9 cellular contexts compared by ENCODE assay signal in the genomic region with DNA sequence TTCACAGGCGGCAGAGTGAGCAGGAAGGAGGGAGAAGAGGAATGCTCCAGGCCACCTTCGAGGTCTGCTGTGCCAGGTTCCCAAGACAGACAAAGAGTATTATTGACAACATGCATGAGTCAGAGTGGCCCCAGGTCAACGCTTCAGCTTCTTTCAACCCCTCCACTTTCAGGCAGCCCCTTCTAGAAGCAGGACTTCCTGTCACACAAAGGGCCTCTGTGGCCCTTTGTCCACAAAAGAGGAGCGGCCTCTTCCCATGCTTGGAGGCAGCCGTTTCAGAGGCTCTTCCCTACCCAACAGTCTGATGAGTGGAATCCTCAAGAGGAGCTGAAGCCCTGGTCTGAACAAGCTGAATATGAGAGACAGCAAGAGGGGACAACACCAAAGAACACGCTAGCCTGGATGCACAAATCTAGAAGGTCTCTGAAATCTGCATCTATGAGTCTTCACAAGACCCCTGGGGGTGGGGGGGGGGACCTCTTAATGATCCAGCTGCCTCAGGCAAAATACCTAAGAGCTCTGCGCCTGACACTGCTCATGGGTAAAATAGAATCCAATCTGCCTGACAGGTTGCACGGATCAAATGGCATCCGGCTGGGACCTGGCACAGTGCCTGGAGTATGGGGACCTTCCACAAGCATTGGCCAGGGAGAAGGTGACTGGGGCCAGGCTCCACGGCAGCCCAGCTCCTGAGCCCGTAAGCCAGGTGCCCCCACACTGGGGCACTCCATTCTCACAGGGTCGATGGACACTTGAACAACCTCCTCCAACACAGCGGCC.
DNase-seq lines count a peak whose midpoint lies in the region; ATAC-seq, FAIRE-seq and TF ChIP-seq lines count a peak whose summit lies in the region.
"Had no signal": no experiment of that assay in that cellular context is flagged by ENCODE, and none has a peak within 500 bp of the region (broad histone marks: within the 10 kb centered on the region; RNA-seq: fewer than 3 reads in every experiment).

No MANE protein-coding gene starts in this region.

- ATAC-seq in gastroesophageal sphincter (no peak), GM21526 (IDR thresholded peaks at IDR 0.05; ENCODE audit: low FRiP score, unreplicated experiment) (no peak), HG02678 (IDR thresholded peaks at IDR 0.05; ENCODE audit: unreplicated experiment) (no peak)
- no peak for ATAC-seq in activated T-cell treated with anti-CD3 and anti-CD28 coated beads, Interleukin-2, amount 50 U/mL, for 4 hours

- DNase-seq in GM12892 (ENCODE audit: insufficient read length), result no peak
- peak; percentile 58 for DNase-seq in NCI-H748 (lab: John Stamatoyannopoulos, UW; ENCODE audit: unreplicated experiment)
- DNase-seq in renal cortical epithelial cell (ENCODE audit: low read depth), result peak; percentile 80
- no peak for DNase-seq in activated T-cell treated with anti-CD3 and anti-CD28 coated beads, Interleukin-2, amount 50 U/mL, for 4 hours
- DNase-seq in activated CD4-positive, alpha-beta T cell treated with anti-CD3 and anti-CD28 coated beads for 1 hour, result no peak

- no peak for TF ChIP-seq CTCF in gastroesophageal sphincter (IDR thresholded peaks at IDR 0.05)

- TF ChIP-seq POLR2A in GM12892 (IDR thresholded peaks at IDR 0.05; ENCODE audit: low read depth, low read length) (no peak), gastroesophageal sphincter (IDR thresholded peaks at IDR 0.05) (no peak)

- H3K27me3 ChIP-seq in gastroesophageal sphincter, result no peaks in the 10 kb centered on the region
- H3K27me3 ChIP-seq: Peyer's patch had no signal

- peak overlapping the region in 3 of 4 donors; percentile 66 to 70 (median 70) for H3K27ac ChIP-seq in gastroesophageal sphincter

- no peaks in the 10 kb centered on the region for H3K9me3 Mint-ChIP-seq in activated T-cell treated with anti-CD3 and anti-CD28 coated beads, Interleukin-2, amount 50 U/mL, for 4 hours

- H3K36me3 ChIP-seq in gastroesophageal sphincter, result no peaks in the 10 kb centered on the region
- H3K36me3 ChIP-seq: Peyer's patch had no signal

- no peaks in the 10 kb centered on the region for H3K9me3 ChIP-seq in gastroesophageal sphincter
- H3K9me3 ChIP-seq: Peyer's patch had no signal

- H3K4me3 Mint-ChIP-seq in activated T-cell treated with anti-CD3 and anti-CD28 coated beads, Interleukin-2, amount 50 U/mL, for 4 hours, result no peak overlapping the region

- H3K36me3 Mint-ChIP-seq in activated T-cell treated with anti-CD3 and anti-CD28 coated beads, Interleukin-2, amount 50 U/mL, for 4 hours (ENCODE audit: insufficient read depth), result peaks cover 10% of the 10 kb centered on the region

- no peaks in the 10 kb centered on the region for H3K27me3 Mint-ChIP-seq in activated T-cell treated with anti-CD3 and anti-CD28 coated beads, Interleukin-2, amount 50 U/mL, for 4 hours (ENCODE audit: low read depth)

- peaks cover 0 to 100% (median 62%) of the 10 kb centered on the region in 3 donors for H3K4me1 ChIP-seq in gastroesophageal sphincter

- no peak for TF ChIP-seq EP300 in gastroesophageal sphincter (IDR thresholded peaks at IDR 0.05)

- FAIRE-seq in GM12892 (lab: Jason Lieb, UNC), result peak; percentile 24

- WGBS in gastroesophageal sphincter (ENCODE audit: low coverage in 1 of 2), 2 donors, result 27 to 52% methylated on average over 3 to 6 of the region's 13 CpGs

- H3K4me1 Mint-ChIP-seq in activated T-cell treated with anti-CD3 and anti-CD28 coated beads, Interleukin-2, amount 50 U/mL, for 4 hours (ENCODE audit: low read depth), result peaks cover 48% of the 10 kb centered on the region

- H3K4me3 ChIP-seq in gastroesophageal sphincter, result no peak overlapping the region
- H3K4me3 ChIP-seq: Peyer's patch had no signal

Comparison
In these comparisons a context has a peak if more than half of its experiments do, and no peak if none do; other contexts are left out.
1. DNase-seq: peak in NCI-H748 (single experiment) and renal cortical epithelial cell (single experiment); none in GM12892 (single experiment), activated T-cell treated with anti-CD3 and anti-CD28 coated beads, Interleukin-2, amount 50 U/mL, for 4 hours (single experiment) and activated CD4-positive, alpha-beta T cell treated with anti-CD3 and anti-CD28 coated beads for 1 hour (single experiment).